In genomic region chr15:74889882-74890768, GRCh38 we compare ENCODE assay signal across 8 cellular contexts. TPM values are rescaled to one million over a fixed set of nuclear protein-coding genes. Genes with fewer than 3 reads are reported as not detected.
DNase-seq lines count a peak whose midpoint lies in the region; ATAC-seq and TF ChIP-seq lines count a peak whose summit lies in the region.

A gene with protein sequence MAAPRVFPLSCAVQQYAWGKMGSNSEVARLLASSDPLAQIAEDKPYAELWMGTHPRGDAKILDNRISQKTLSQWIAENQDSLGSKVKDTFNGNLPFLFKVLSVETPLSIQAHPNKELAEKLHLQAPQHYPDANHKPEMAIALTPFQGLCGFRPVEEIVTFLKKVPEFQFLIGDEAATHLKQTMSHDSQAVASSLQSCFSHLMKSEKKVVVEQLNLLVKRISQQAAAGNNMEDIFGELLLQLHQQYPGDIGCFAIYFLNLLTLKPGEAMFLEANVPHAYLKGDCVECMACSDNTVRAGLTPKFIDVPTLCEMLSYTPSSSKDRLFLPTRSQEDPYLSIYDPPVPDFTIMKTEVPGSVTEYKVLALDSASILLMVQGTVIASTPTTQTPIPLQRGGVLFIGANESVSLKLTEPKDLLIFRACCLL (plus strand): TSS chr15:74890042. CDS start chr15:74890074, 32 bp downstream.

- RAD21 ChIA-PET in HCT116 (lab: Charles Lee; ENCODE audit: low non-redundant PET in 1 of 2, low total read pairs in 2 of 2, uncharacterized antibody in 2 of 2, unreplicated experiment in 2 of 2): no interaction called here

- peak within 1 kb of the TSS; percentile 87 for H2AFZ ChIP-seq in HCT116 (ENCODE audit: low read depth, low read length, poor library complexity, severe bottlenecking)

- H3K79me2 ChIP-seq in HCT116 (ENCODE audit: insufficient read depth, low read length): peaks cover 16% of the 10 kb centered on the region; the same call in 1 of the 2 replicates

- H3K9me3 Mint-ChIP-seq in activated naive CD8-positive, alpha-beta T cell treated with anti-CD3 and anti-CD28 coated beads for 36 hours: no peaks in the 10 kb centered on the region
- H3K9me3 Mint-ChIP-seq in glutamatergic neuron (ENCODE audit: unreplicated experiment) (peaks cover 4% of the 10 kb centered on the region), osteocyte (ENCODE audit: unreplicated experiment) (no peaks in the 10 kb centered on the region)

- 0 to 3% methylated on average over 21 to 30 of the region's 48 CpGs for WGBS in testis, 2 donors

- DNase-seq in GF-D8 (lab: John Stamatoyannopoulos, UW) (peak; percentile 32), HCT116 (ENCODE audit: low read depth, low spot score) (peak; percentile 55), NCI-H1048 (lab: John Stamatoyannopoulos, UW) (peak; percentile 55), SW 1271 (lab: John Stamatoyannopoulos, UW) (peak; percentile 44 to 74), glutamatergic neuron (peak; percentile 94), osteocyte (ENCODE audit: extremely low spot score, unreplicated experiment) (peak; percentile 92), testis (peak; percentile 93)
- peak; percentile 91 for DNase-seq in activated naive CD8-positive, alpha-beta T cell treated with anti-CD3 and anti-CD28 coated beads for 36 hours

- intact Hi-C loops in HCT116 (cut with micrococcal nuclease) (no loop called here), testis (cut with DNase I; ENCODE audit: low total_unique reads) (no loop called here)

- peak within 1 kb of the TSS; percentile 93 for H3K27ac Mint-ChIP-seq in activated naive CD8-positive, alpha-beta T cell treated with anti-CD3 and anti-CD28 coated beads for 36 hours
- H3K27ac Mint-ChIP-seq in glutamatergic neuron (ENCODE audit: unreplicated experiment): peak within 1 kb of the TSS; percentile 95
- H3K27ac Mint-ChIP-seq in osteocyte (ENCODE audit: unreplicated experiment): peak within 1 kb of the TSS; percentile 85

- H3K36me3 ChIP-seq in HCT116 (ENCODE audit: control insufficient read depth in 1 of 2, insufficient read depth in 2 of 2, low read length in 2 of 2) (peaks cover 5 to 23% of the 10 kb centered on the region in 2 experiments; a peak in 2 of 4 replicates), testis (ENCODE audit: low read depth, missing control alignments) (no peaks in the 10 kb centered on the region)

- peak within 1 kb of the TSS; percentile 88 for H3K9ac ChIP-seq in HCT116 (ENCODE audit: low read length)

- peaks cover 38% of the 10 kb centered on the region for H3K4me1 Mint-ChIP-seq in activated naive CD8-positive, alpha-beta T cell treated with anti-CD3 and anti-CD28 coated beads for 36 hours
- H3K4me1 Mint-ChIP-seq in glutamatergic neuron (ENCODE audit: low read depth, unreplicated experiment) (peaks cover 6% of the 10 kb centered on the region), osteocyte (ENCODE audit: unreplicated experiment) (peaks cover 22% of the 10 kb centered on the region)

- no peaks in the 10 kb centered on the region for H3K27me3 Mint-ChIP-seq in activated naive CD8-positive, alpha-beta T cell treated with anti-CD3 and anti-CD28 coated beads for 36 hours
- peaks cover 2% of the 10 kb centered on the region for H3K27me3 Mint-ChIP-seq in glutamatergic neuron (ENCODE audit: unreplicated experiment)
- no peaks in the 10 kb centered on the region for H3K27me3 Mint-ChIP-seq in osteocyte (ENCODE audit: unreplicated experiment)

- H3K36me3 Mint-ChIP-seq in activated naive CD8-positive, alpha-beta T cell treated with anti-CD3 and anti-CD28 coated beads for 36 hours: peaks cover 27% of the 10 kb centered on the region
- no peaks in the 10 kb centered on the region for H3K36me3 Mint-ChIP-seq in glutamatergic neuron (ENCODE audit: unreplicated experiment)
- peaks cover 14% of the 10 kb centered on the region for H3K36me3 Mint-ChIP-seq in osteocyte (ENCODE audit: unreplicated experiment)

- TF ChIP-seq POLR2A in HCT116 (IDR thresholded peaks at IDR 0.05; ENCODE audit: borderline replicate concordance, extremely low read depth, insufficient read depth, insufficient read length) (peak; percentile 93), testis (IDR thresholded peaks at IDR 0.05) (no peak)

- CTCF ChIA-PET in HCT116 (lab: Charles Lee): interaction anchor here (2.0 kb wide), 1 partner anchor 12 kb away, joined by 17 read pairs; no protein-coding TSS in a partner anchor

- POLR2A ChIA-PET in HCT116 (lab: Charles Lee): interaction anchor here (0.5 to 1.4 kb wide), 2 partner anchors 16 to 41 kb away, joined by 3 to 8 read pairs; partner anchors contain the start of gene FAM219B

- H4K20me1 ChIP-seq in HCT116 (ENCODE audit: insufficient read depth): no peaks in the 10 kb centered on the region

- peak; percentile 96 for ATAC-seq in HCT116

- H3K4me3 ChIP-seq in HCT116 (replicated peaks in 1 of 2; ENCODE audit: low read depth in 1 of 2, low read length in 2 of 2) (peak within 1 kb of the TSS; percentile 79 to 98), testis (peak within 1 kb of the TSS; percentile 77 to 82)

- peak within 1 kb of the TSS; percentile 73 for H3K27ac ChIP-seq in HCT116 (ENCODE audit: low read depth, low read length)
- H3K27ac ChIP-seq in testis: peak within 1 kb of the TSS; percentile 53 to 78

- no peak; the same call in 1 of the 2 replicates for TF ChIP-seq RAD21 in HCT116 (IDR thresholded peaks at IDR 0.05; ENCODE audit: low read depth)

- H3K9me3 ChIP-seq in HCT116 (ENCODE audit: control insufficient read depth in 1 of 2, insufficient read depth in 1 of 2, low read depth in 1 of 2, low read length in 2 of 2): no peaks in the 10 kb centered on the region
- H3K9me3 ChIP-seq in testis: no peaks in the 10 kb centered on the region

- H3K4me2 ChIP-seq in HCT116 (ENCODE audit: low read length): peak within 1 kb of the TSS; percentile 86

- TSS peak; percentile 79 for BruUV-seq in HCT116 (replicated peaks; lab: Mats Ljungman, UMichigan)

- peaks cover 13 to 46% of the 10 kb centered on the region in 2 experiments for H3K4me1 ChIP-seq in HCT116 (ENCODE audit: control insufficient read depth in 1 of 2, insufficient read depth in 2 of 2, low read length in 2 of 2)
- peaks cover 10% of the 10 kb centered on the region for H3K4me1 ChIP-seq in testis

- H3K4me3 Mint-ChIP-seq in activated naive CD8-positive, alpha-beta T cell treated with anti-CD3 and anti-CD28 coated beads for 36 hours: peak within 1 kb of the TSS; percentile 93
- H3K4me3 Mint-ChIP-seq in glutamatergic neuron (ENCODE audit: unreplicated experiment): peak within 1 kb of the TSS; percentile 87
- H3K4me3 Mint-ChIP-seq in osteocyte (ENCODE audit: unreplicated experiment): peak within 1 kb of the TSS; percentile 90

- H3K27me3 ChIP-seq in HCT116 (ENCODE audit: insufficient read depth, low read length) (no peaks in the 10 kb centered on the region), testis (no peaks in the 10 kb centered on the region)

- no peaks in the 10 kb centered on the region for H3K9me2 ChIP-seq in HCT116 (ENCODE audit: insufficient read depth)

- TF ChIP-seq CTCF in HCT116 (IDR thresholded peaks at IDR 0.05 in 2 of 3, conservative IDR thresholded peaks at IDR 0.05 in 1 of 3; ENCODE audit: borderline replicate concordance in 1 of 3, insufficient read depth in 1 of 3, low read depth in 2 of 3, low read length in 2 of 3): no peak
- TF ChIP-seq CTCF in glutamatergic neuron (IDR thresholded peaks at IDR 0.05; ENCODE audit: partially characterized antibody, unreplicated experiment): peak; percentile 33
- no peak for TF ChIP-seq CTCF in osteocyte (IDR thresholded peaks at IDR 0.05)
- TF ChIP-seq CTCF in testis (IDR thresholded peaks at IDR 0.05): peak in 1 of 3 experiments; percentile 41

TF ChIP-seq in HCT116, 20 proteins besides CTCF, POLR2A, EP300 and RAD21 (continues in another document):
- no peak for TF ChIP-seq EGR1 (IDR thresholded peaks at IDR 0.05; ENCODE audit: low read depth)
- 0 out of 2 replicates have a peak, but pooled peaks have one; percentile 68 for TF ChIP-seq CBX3 (IDR thresholded peaks at IDR 0.05; ENCODE audit: low read depth)
- TF ChIP-seq CEBPB (IDR thresholded peaks at IDR 0.05; ENCODE audit: low read depth): no peak
- TF ChIP-seq ZNF274 (IDR thresholded peaks at IDR 0.05; ENCODE audit: low read depth, low read length): no peak
- peak; percentile 91 for TF ChIP-seq SIN3A (IDR thresholded peaks at IDR 0.05; ENCODE audit: low read depth)
- peak; percentile 92 for TF ChIP-seq YY1 (IDR thresholded peaks at IDR 0.05; ENCODE audit: extremely low read depth, insufficient replicate concordance, low read depth, low read length)
- TF ChIP-seq FOSL1 (IDR thresholded peaks at IDR 0.05; ENCODE audit: low read depth): no peak
- 0 out of 2 replicates have a peak, but pooled peaks have one; percentile 29 for TF ChIP-seq SP1 (IDR thresholded peaks at IDR 0.05; ENCODE audit: low read depth)
- peak; percentile 96 for TF ChIP-seq POLR2AphosphoS5 (IDR thresholded peaks at IDR 0.05; ENCODE audit: low read depth, low read length)
- TF ChIP-seq, protein P1, sequence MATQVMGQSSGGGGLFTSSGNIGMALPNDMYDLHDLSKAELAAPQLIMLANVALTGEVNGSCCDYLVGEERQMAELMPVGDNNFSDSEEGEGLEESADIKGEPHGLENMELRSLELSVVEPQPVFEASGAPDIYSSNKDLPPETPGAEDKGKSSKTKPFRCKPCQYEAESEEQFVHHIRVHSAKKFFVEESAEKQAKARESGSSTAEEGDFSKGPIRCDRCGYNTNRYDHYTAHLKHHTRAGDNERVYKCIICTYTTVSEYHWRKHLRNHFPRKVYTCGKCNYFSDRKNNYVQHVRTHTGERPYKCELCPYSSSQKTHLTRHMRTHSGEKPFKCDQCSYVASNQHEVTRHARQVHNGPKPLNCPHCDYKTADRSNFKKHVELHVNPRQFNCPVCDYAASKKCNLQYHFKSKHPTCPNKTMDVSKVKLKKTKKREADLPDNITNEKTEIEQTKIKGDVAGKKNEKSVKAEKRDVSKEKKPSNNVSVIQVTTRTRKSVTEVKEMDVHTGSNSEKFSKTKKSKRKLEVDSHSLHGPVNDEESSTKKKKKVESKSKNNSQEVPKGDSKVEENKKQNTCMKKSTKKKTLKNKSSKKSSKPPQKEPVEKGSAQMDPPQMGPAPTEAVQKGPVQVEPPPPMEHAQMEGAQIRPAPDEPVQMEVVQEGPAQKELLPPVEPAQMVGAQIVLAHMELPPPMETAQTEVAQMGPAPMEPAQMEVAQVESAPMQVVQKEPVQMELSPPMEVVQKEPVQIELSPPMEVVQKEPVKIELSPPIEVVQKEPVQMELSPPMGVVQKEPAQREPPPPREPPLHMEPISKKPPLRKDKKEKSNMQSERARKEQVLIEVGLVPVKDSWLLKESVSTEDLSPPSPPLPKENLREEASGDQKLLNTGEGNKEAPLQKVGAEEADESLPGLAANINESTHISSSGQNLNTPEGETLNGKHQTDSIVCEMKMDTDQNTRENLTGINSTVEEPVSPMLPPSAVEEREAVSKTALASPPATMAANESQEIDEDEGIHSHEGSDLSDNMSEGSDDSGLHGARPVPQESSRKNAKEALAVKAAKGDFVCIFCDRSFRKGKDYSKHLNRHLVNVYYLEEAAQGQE (IDR thresholded peaks at IDR 0.05; ENCODE audit: low read depth): no peak

RNA-seq across cellular contexts. Expression of the gene that starts here (rescaled TPM):
- 49.7 TPM for total RNA-seq in HCT116 (2021; ENCODE audit: unreplicated experiment)
- 80.3 and 100 TPM in 2 replicates for polyA plus RNA-seq in HCT116 (2012)
- 10 to 100 TPM; 71.4 to 73.2 TPM for total RNA-seq in activated naive CD8-positive, alpha-beta T cell treated with anti-CD3 and anti-CD28 coated beads for 36 hours
- 33.1 TPM for total RNA-seq in glutamatergic neuron (ENCODE audit: unreplicated experiment)
- total RNA-seq in osteocyte: 30.1 TPM in 2 replicates
- total RNA-seq in testis: 10 to 100 TPM; 65.4 to 78.1 TPM
- polyA plus RNA-seq in testis (ENCODE audit: insufficient read depth, low read depth, low replicate concordance): 92.6 TPM

Comparison
In these comparisons a context has a peak if more than half of its experiments do, and no peak if none do; other contexts are left out.
1. Peak in every context shown above with its lines: DNase-seq, ATAC-seq, H3K4me3 ChIP-seq and H3K27ac ChIP-seq.
2. DNase-seq: peak in every context shown above with its lines; median percentile 94 in glutamatergic neuron; 93 in testis; 92 in osteocyte; 91 in activated naive CD8-positive, alpha-beta T cell treated with anti-CD3 and anti-CD28 coated beads for 36 hours; 59 in SW 1271; 55 in HCT116; 55 in NCI-H1048; 32 in GF-D8.